ENCODE assay signal across 7 cellular contexts in the genomic region with DNA sequence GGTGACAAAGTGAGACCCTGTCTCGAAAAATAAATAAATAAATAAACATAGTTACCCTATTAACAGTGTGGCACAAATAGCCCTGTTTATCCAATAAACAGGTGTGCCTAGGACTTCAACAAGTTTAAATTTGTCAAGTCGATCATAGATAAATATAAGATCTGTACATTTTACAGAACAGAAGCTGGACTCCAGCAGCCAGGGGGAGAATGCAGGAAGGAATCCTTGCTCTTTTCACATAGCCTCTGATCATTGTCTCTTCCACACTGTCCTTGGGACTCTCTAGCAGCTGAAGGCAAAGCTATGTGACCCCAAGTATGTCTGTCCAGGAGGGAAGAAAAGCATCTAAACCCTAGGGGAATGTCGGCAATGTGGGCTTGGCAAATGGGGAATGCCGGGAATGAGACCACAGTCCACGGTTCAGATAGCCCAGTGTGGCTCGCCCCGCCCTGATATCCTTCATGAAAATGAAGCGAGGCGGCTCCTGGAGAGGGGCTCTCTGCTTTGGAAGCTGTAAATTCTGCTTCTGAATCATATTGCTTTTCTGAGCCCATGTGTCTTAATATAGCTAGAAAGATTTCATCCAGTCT. TPM values are rescaled to one million over a fixed set of nuclear protein-coding genes. Genes with fewer than 3 reads are reported as not detected.
A peak's percentile ranks its signal among the peaks of the same experiment; 100 is the strongest.
DNase-seq lines count a peak whose midpoint lies in the region; ATAC-seq and TF ChIP-seq lines count a peak whose summit lies in the region.

No MANE protein-coding gene starts in this region.

- TF ChIP-seq CTCF in H9 (conservative IDR thresholded peaks at IDR 0.05) (no peak), kidney epithelial cell (IDR thresholded peaks at IDR 0.05; ENCODE audit: insufficient read depth, low read length, poor library complexity, severe bottlenecking) (no peak), testis (IDR thresholded peaks at IDR 0.05) (no peak)

- no peak overlapping the region for H2BK20ac ChIP-seq in H9 (ENCODE audit: low read depth, low read length, poor library complexity, severe bottlenecking)

- H4K91ac ChIP-seq in H9 (ENCODE audit: insufficient read length, low read depth, low read length), result no peak overlapping the region

- peak overlapping the region; percentile 79 for H2AFZ ChIP-seq in H9 (ENCODE audit: low read length)

- H3K4me1 Mint-ChIP-seq in H9, result peaks cover 8 to 12% of the 10 kb centered on the region in 2 experiments

- H2BK5ac ChIP-seq in H9 (ENCODE audit: insufficient read length, low read length), result no peak overlapping the region

- no peak overlapping the region for H3K56ac ChIP-seq in H9 (ENCODE audit: insufficient read length, low read depth, low read length)

- H3K4me1 ChIP-seq in H9 (ENCODE audit: insufficient read depth, low read length) (no peaks in the 10 kb centered on the region; the same call in 1 of the 2 replicates), testis (peaks cover 24% of the 10 kb centered on the region)

- no peaks in the 10 kb centered on the region for H3K36me3 Mint-ChIP-seq in H9 (ENCODE audit: insufficient read depth in 1 of 3, low read depth in 3 of 3)

- TF ChIP-seq POLR2A in testis (IDR thresholded peaks at IDR 0.05), result no peak

- no peak overlapping the region for H3K14ac ChIP-seq in H9 (ENCODE audit: insufficient read depth, low read length)

- H3K36me3 ChIP-seq in kidney epithelial cell (ENCODE audit: control insufficient read depth, insufficient read depth, low read length) (no peaks in the 10 kb centered on the region), testis (ENCODE audit: low read depth, missing control alignments) (no peaks in the 10 kb centered on the region)

- H2AK5ac ChIP-seq in H9 (ENCODE audit: insufficient read length, low read length), result no peak overlapping the region

- no peak overlapping the region for H3K18ac ChIP-seq in H9 (ENCODE audit: insufficient read length, low read depth, low read length)

- H3K4me3 Mint-ChIP-seq in H9, result no peak overlapping the region

- no CpG with 5 or more reads among the region's 9 CpGs for WGBS in H9 (ENCODE audit: extremely low coverage, insufficient read length, low lambda C conversion rate)
- WGBS in testis, 2 donors, result 27 to 39% methylated on average over 9 of the region's 9 CpGs

- intact Hi-C loops in testis (cut with DNase I; ENCODE audit: low total_unique reads), result no loop called here

- no peak overlapping the region for H3K4me3 ChIP-seq in kidney epithelial cell (ENCODE audit: low read depth, low read length)
- H3K4me3 ChIP-seq in testis, result no peak overlapping the region

- no peak overlapping the region for H2BK12ac ChIP-seq in H9 (ENCODE audit: insufficient read length, low read depth, low read length)

- H3K27me3 ChIP-seq in H9 (ENCODE audit: insufficient read depth, low read length) (no peaks in the 10 kb centered on the region), kidney epithelial cell (ENCODE audit: control insufficient read depth, insufficient read depth, low read length) (no peaks in the 10 kb centered on the region), testis (no peaks in the 10 kb centered on the region)

- no peak overlapping the region for H4K5ac ChIP-seq in H9 (ENCODE audit: insufficient read length, low read depth, low read length)

- no peaks in the 10 kb centered on the region for H3K79me1 ChIP-seq in H9 (ENCODE audit: insufficient read depth, low read depth, low read length, poor library complexity, severe bottlenecking)

- H3K27ac ChIP-seq in H9 (ENCODE audit: insufficient read length, low read depth, low read length), result peak overlapping the region; percentile 5
- H3K27ac ChIP-seq in testis, result no peak overlapping the region

- H3T11ph ChIP-seq in H9 (ENCODE audit: low read length), result no peak overlapping the region

- no peak for ATAC-seq in HG03175 (IDR thresholded peaks at IDR 0.05; ENCODE audit: unreplicated experiment)

- no peak overlapping the region for H3K23ac ChIP-seq in H9 (ENCODE audit: insufficient read length, low read depth, low read length)

- no peaks in the 10 kb centered on the region; the same call in 1 of the 2 replicates for H3K27me3 Mint-ChIP-seq in H9 (ENCODE audit: low read depth)

- H2BK15ac ChIP-seq in H9 (ENCODE audit: low read depth, low read length), result no peak overlapping the region

- H3K4ac ChIP-seq in H9 (ENCODE audit: low read depth, low read length), result no peak overlapping the region

- H3K9me3 ChIP-seq in H9 (ENCODE audit: control insufficient read depth, low read depth, low read length) (no peaks in the 10 kb centered on the region), testis (no peaks in the 10 kb centered on the region)

- no peaks in the 10 kb centered on the region for H3K79me2 ChIP-seq in H9 (ENCODE audit: insufficient read depth, low read length)

- DNase-seq in H9, result peak; percentile 77
- peak; percentile 72 for DNase-seq in amniotic epithelial cell (ENCODE audit: low read depth)
- DNase-seq in kidney epithelial cell (ENCODE audit: low read depth), result peak; percentile 77
- peak; percentile 26 for DNase-seq in testis
- DNase-seq in DMS79 (lab: John Stamatoyannopoulos, UW), result no peak
- DNase-seq in activated T-cell treated with anti-CD3 and anti-CD28 coated beads for 4 hours, result no peak

- no peak overlapping the region for H2BK120ac ChIP-seq in H9 (ENCODE audit: low read depth, low read length, poor library complexity, severe bottlenecking)

- H3K9me3 Mint-ChIP-seq in H9, result peaks cover 2 to 4% of the 10 kb centered on the region in 2 experiments; a peak in 2 of 5 replicates

- no peak overlapping the region for H4K8ac ChIP-seq in H9 (replicated peaks; ENCODE audit: insufficient read length, low read depth, low read length)

- H3K23me2 ChIP-seq in H9 (ENCODE audit: insufficient read length, low read depth, low read length, poor library complexity, severe bottlenecking), result no peaks in the 10 kb centered on the region

- no peaks in the 10 kb centered on the region for H4K20me1 ChIP-seq in H9 (ENCODE audit: control insufficient read depth, insufficient read depth, insufficient read length)

- H3K4me2 ChIP-seq in H9 (ENCODE audit: insufficient read depth, insufficient read length, low read length), result no peak overlapping the region

- no peak overlapping the region for H3K9ac ChIP-seq in H9 (ENCODE audit: extremely low read depth, insufficient read length, low read length)

- no peak overlapping the region; a peak in 1 of 7 replicates for H3K27ac Mint-ChIP-seq in H9

RNA-seq across cellular contexts. Expression of a gene that starts 24.8 kb away (rescaled TPM):
- 87.7 and 91.7 TPM in 2 replicates for total RNA-seq in H9 (2021)
- 71.9 and 121 TPM in 2 replicates for total RNA-seq in kidney epithelial cell
- 10 to 100 TPM; 61.8 to 78.9 TPM for total RNA-seq in testis
- 54.6 TPM for polyA plus RNA-seq in testis (ENCODE audit: insufficient read depth, low read depth, low replicate concordance)

RNA-seq across cellular contexts. Expression of a gene that starts 26.2 kb away (rescaled TPM):
- total RNA-seq in H9 (2021), result 61.4 and 67.9 TPM in 2 replicates
- 72.7 and 86.4 TPM in 2 replicates for total RNA-seq in kidney epithelial cell
- total RNA-seq in testis, result 100 to 1,000 TPM; 151 to 171 TPM
- 128 TPM for polyA plus RNA-seq in testis (ENCODE audit: insufficient read depth, low read depth, low replicate concordance)

Comparison
In these comparisons a context has a peak if more than half of its experiments do, and no peak if none do; other contexts are left out.
1. DNase-seq: peak in H9 (single experiment), amniotic epithelial cell (single experiment), kidney epithelial cell (single experiment) and testis (single experiment); none in DMS79 (single experiment) and activated T-cell treated with anti-CD3 and anti-CD28 coated beads for 4 hours (single experiment).